Comparison of ENCODE assay signal across 1 cellular context in genomic region chr2:232873909-232874641, GRCh38.
TF ChIP-seq lines count a peak whose summit lies in the region.

No MANE protein-coding gene starts in this region.

TF ChIP-seq in HepG2, 621 proteins besides CTCF, POLR2A, EP300 and RAD21 (continued from another document and continues in another):
- TF ChIP-seq PAXIP1 (CRISPR knock-in tag; conservative IDR thresholded peaks at IDR 0.05) (peak; percentile 29; the same call in 1 of the 2 replicates), ZNF337 (CRISPR knock-in tag; IDR thresholded peaks at IDR 0.05; ENCODE audit: borderline replicate concordance, low read depth) (no peak), TRIM24 (CRISPR knock-in tag; IDR thresholded peaks at IDR 0.05) (no peak), AFF4 (CRISPR knock-in tag; IDR thresholded peaks at IDR 0.05) (no peak), HDAC1 (CRISPR knock-in tag; IDR thresholded peaks at IDR 0.05) (no peak), NFE2L1 (CRISPR knock-in tag; IDR thresholded peaks at IDR 0.05; ENCODE audit: borderline replicate concordance) (no peak; the same call in 1 of the 2 replicates), ATF7-NPFF (CRISPR knock-in tag; IDR thresholded peaks at IDR 0.05; ENCODE audit: low read depth) (no peak), ZBTB7B (CRISPR knock-in tag; IDR thresholded peaks at IDR 0.05) (no peak; the same call in 1 of the 2 replicates), TARDBP (CRISPR knock-in tag; IDR thresholded peaks at IDR 0.05) (peak; percentile 72; the same call in 1 of the 2 replicates), ZNF33B (CRISPR knock-in tag; IDR thresholded peaks at IDR 0.05) (no peak), ZBTB21 (CRISPR knock-in tag; IDR thresholded peaks at IDR 0.05) (no peak), SMAD3 (CRISPR knock-in tag; IDR thresholded peaks at IDR 0.05) (no peak), ZBTB2 (CRISPR knock-in tag; IDR thresholded peaks at IDR 0.05; ENCODE audit: low read depth) (no peak), ZNF275 (CRISPR knock-in tag; IDR thresholded peaks at IDR 0.05; ENCODE audit: borderline replicate concordance) (no peak), TAF1 (CRISPR knock-in tag; IDR thresholded peaks at IDR 0.05) (no peak; the same call in 1 of the 2 replicates), ZNF572 (CRISPR knock-in tag; IDR thresholded peaks at IDR 0.05) (no peak), ZSCAN31 (CRISPR knock-in tag; IDR thresholded peaks at IDR 0.05; ENCODE audit: low read depth) (0 out of 2 replicates have a peak, but pooled peaks have one; percentile 16), NR3C1 (CRISPR knock-in tag; IDR thresholded peaks at IDR 0.05) (no peak), SP140L (CRISPR knock-in tag; IDR thresholded peaks at IDR 0.05; ENCODE audit: borderline replicate concordance) (no peak), TP53 (CRISPR knock-in tag; conservative IDR thresholded peaks at IDR 0.05) (no peak), WIZ (CRISPR knock-in tag; IDR thresholded peaks at IDR 0.05) (no peak), ZNF597 (CRISPR knock-in tag; IDR thresholded peaks at IDR 0.05) (no peak), ZNF234 (CRISPR knock-in tag; conservative IDR thresholded peaks at IDR 0.05) (no peak), SYNCRIP (IDR thresholded peaks at IDR 0.05; ENCODE audit: insufficient read depth, low read depth, low read length) (no peak), CCDC6 (CRISPR knock-in tag; IDR thresholded peaks at IDR 0.05) (no peak), ASH2L (IDR thresholded peaks at IDR 0.05; ENCODE audit: insufficient read length, low read depth, low read length) (no peak), ZNF362 (CRISPR knock-in tag; IDR thresholded peaks at IDR 0.05; ENCODE audit: borderline replicate concordance) (no peak), ZUFSP (CRISPR knock-in tag; IDR thresholded peaks at IDR 0.05; ENCODE audit: borderline replicate concordance) (no peak), ZNF703 (CRISPR knock-in tag; IDR thresholded peaks at IDR 0.05; ENCODE audit: borderline replicate concordance) (no peak), MAX (IDR thresholded peaks at IDR 0.05) (0 out of 2 replicates have a peak, but pooled peaks have one; percentile 14), SCMH1 (CRISPR knock-in tag; IDR thresholded peaks at IDR 0.05; ENCODE audit: borderline replicate concordance) (no peak), MEIS1 (CRISPR knock-in tag; IDR thresholded peaks at IDR 0.05; ENCODE audit: borderline replicate concordance) (no peak), ZNF678 (CRISPR knock-in tag; IDR thresholded peaks at IDR 0.05) (no peak), MXD1 (CRISPR knock-in tag; IDR thresholded peaks at IDR 0.05) (no peak), ARID3A (IDR thresholded peaks at IDR 0.05; ENCODE audit: low read depth, low read length) (no peak), HOXA3 (CRISPR knock-in tag; IDR thresholded peaks at IDR 0.05) (peak; percentile 21; the same call in 1 of the 2 replicates), ZNF670 (CRISPR knock-in tag; IDR thresholded peaks at IDR 0.05; ENCODE audit: borderline replicate concordance) (no peak), ZXDC (CRISPR knock-in tag; IDR thresholded peaks at IDR 0.05) (0 out of 2 replicates have a peak, but pooled peaks have one; percentile 39), ZNF343 (CRISPR knock-in tag; IDR thresholded peaks at IDR 0.05) (no peak), ARID2 (CRISPR knock-in tag; IDR thresholded peaks at IDR 0.05; ENCODE audit: borderline replicate concordance) (no peak)
